Comparison of ENCODE assay signal across 12 cellular contexts in the genomic region with DNA sequence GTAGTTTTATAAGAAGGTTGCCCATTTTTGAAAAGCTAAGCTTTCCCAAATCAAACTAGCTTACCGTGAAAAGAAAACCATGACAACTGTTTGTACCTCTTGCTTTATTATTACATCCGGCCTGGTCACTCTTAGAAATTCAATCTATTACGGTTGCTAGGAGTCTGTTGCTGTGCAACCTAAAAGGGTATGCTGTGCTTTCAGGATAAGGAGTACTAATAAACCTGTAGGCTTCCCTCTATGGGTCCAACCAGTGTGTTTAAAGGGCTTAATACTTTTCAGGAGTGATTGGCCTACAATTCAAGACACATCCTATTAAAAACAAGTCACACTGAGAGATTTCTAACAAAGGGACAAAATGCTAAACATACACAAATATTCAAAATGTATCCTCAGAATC. TPM values are rescaled to one million over a fixed set of nuclear protein-coding genes. Genes with fewer than 3 reads are reported as not detected.
A peak's percentile ranks its signal among the peaks of the same experiment; 100 is the strongest.
DNase-seq lines count a peak whose midpoint lies in the region; ATAC-seq, FAIRE-seq and TF ChIP-seq lines count a peak whose summit lies in the region.
"Had no signal": no experiment of that assay in that cellular context is flagged by ENCODE, and none has a peak within 500 bp of the region (broad histone marks: within the 10 kb centered on the region; RNA-seq: fewer than 3 reads in every experiment).

No MANE protein-coding gene starts in this region.

- no peak overlapping the region for H3K4me3 ChIP-seq in astrocyte (ENCODE audit: insufficient read depth, low read depth, low read length)

- H3K79me2 ChIP-seq in astrocyte (ENCODE audit: insufficient read depth, low read length) = no peaks in the 10 kb centered on the region

- peak overlapping the region; percentile 52 for H3K27ac ChIP-seq in astrocyte (ENCODE audit: low read depth, low read length)

- peak overlapping the region; percentile 74 for H3K4me2 ChIP-seq in astrocyte (ENCODE audit: low read length)

- FAIRE-seq in astrocyte (lab: Jason Lieb, UNC) (peak; percentile 37), islet of Langerhans (lab: Jason Lieb, UNC) (peak; percentile 99)

- no peak overlapping the region for H3K27ac Mint-ChIP-seq in astrocyte (ENCODE audit: unreplicated experiment)
- H3K27ac Mint-ChIP-seq in activated T-cell treated with anti-CD3 and anti-CD28 coated beads, Interleukin-2, amount 50 U/mL, for 24 hours = no peak overlapping the region
- H3K27ac Mint-ChIP-seq: activated naive CD4-positive, alpha-beta T cell treated with anti-CD3 and anti-CD28 coated beads for 36 hours had no signal

- H3K36me3 Mint-ChIP-seq in astrocyte (ENCODE audit: low read depth, unreplicated experiment) = no peaks in the 10 kb centered on the region
- peaks cover 29% of the 10 kb centered on the region for H3K36me3 Mint-ChIP-seq in activated T-cell treated with anti-CD3 and anti-CD28 coated beads, Interleukin-2, amount 50 U/mL, for 24 hours (ENCODE audit: low read depth)

- H3K4me1 Mint-ChIP-seq in astrocyte (ENCODE audit: low read depth, unreplicated experiment) = peaks cover 27% of the 10 kb centered on the region
- peaks cover 35% of the 10 kb centered on the region for H3K4me1 Mint-ChIP-seq in activated T-cell treated with anti-CD3 and anti-CD28 coated beads, Interleukin-2, amount 50 U/mL, for 24 hours (ENCODE audit: low read depth)

- DNase-seq in NCI-H82 (lab: John Stamatoyannopoulos, UW) (peak; percentile 37), NCI-H82 treated with DMSO at 0.1 percent for 48 hours (lab: John Stamatoyannopoulos, UW; ENCODE audit: unreplicated experiment) (no peak), astrocyte (ENCODE audit: low read depth) (peak; percentile 82), GF-D8 (lab: John Stamatoyannopoulos, UW) (no peak), HK-2 (ENCODE audit: unreplicated experiment) (no peak)
- DNase-seq in activated T-cell treated with anti-CD3 and anti-CD28 coated beads, Interleukin-2, amount 50 U/mL, for 24 hours = no peak
- DNase-seq: ACHN; activated CD4-positive, alpha-beta T cell treated with anti-CD3 and anti-CD28 coated beads, Interleukin-2, amount 50 U/mL, for 4 hours; activated naive CD4-positive, alpha-beta T cell treated with anti-CD3 and anti-CD28 coated beads for 36 hours; effector CD8-positive, alpha-beta T cell had no signal

- H3K9me3 ChIP-seq in astrocyte (ENCODE audit: insufficient read depth, low read depth, low read length) = no peaks in the 10 kb centered on the region

- no peaks in the 10 kb centered on the region for H3K27me3 Mint-ChIP-seq in astrocyte (ENCODE audit: low read depth, unreplicated experiment)
- H3K27me3 Mint-ChIP-seq in activated T-cell treated with anti-CD3 and anti-CD28 coated beads, Interleukin-2, amount 50 U/mL, for 24 hours = no peaks in the 10 kb centered on the region

- H4K20me1 ChIP-seq in astrocyte (ENCODE audit: insufficient read depth, low read length) = no peaks in the 10 kb centered on the region

- TF ChIP-seq CTCF in astrocyte (IDR thresholded peaks at IDR 0.05; ENCODE audit: insufficient read depth, low read depth, low read length) = no peak

- no peaks in the 10 kb centered on the region for H3K9me3 Mint-ChIP-seq in astrocyte (ENCODE audit: unreplicated experiment)
- H3K9me3 Mint-ChIP-seq in activated T-cell treated with anti-CD3 and anti-CD28 coated beads, Interleukin-2, amount 50 U/mL, for 24 hours = no peaks in the 10 kb centered on the region

- peak overlapping the region; percentile 62 for H3K9ac ChIP-seq in astrocyte (ENCODE audit: low read length)

- no peak overlapping the region for H3K4me3 Mint-ChIP-seq in astrocyte (ENCODE audit: unreplicated experiment)
- H3K4me3 Mint-ChIP-seq in activated T-cell treated with anti-CD3 and anti-CD28 coated beads, Interleukin-2, amount 50 U/mL, for 24 hours = no peak overlapping the region
- H3K4me3 Mint-ChIP-seq: activated naive CD4-positive, alpha-beta T cell treated with anti-CD3 and anti-CD28 coated beads for 36 hours had no signal

- ATAC-seq in HG03457 (IDR thresholded peaks at IDR 0.05; ENCODE audit: unreplicated experiment) = no peak

- H3K36me3 ChIP-seq in astrocyte (ENCODE audit: insufficient read depth, low read length) = no peaks in the 10 kb centered on the region

- peak overlapping the region; percentile 8 for H2AFZ ChIP-seq in astrocyte (ENCODE audit: low read depth, low read length)

- H3K4me1 ChIP-seq in astrocyte (ENCODE audit: insufficient read depth, low read length) = peaks cover 26% of the 10 kb centered on the region

- no peaks in the 10 kb centered on the region for H3K27me3 ChIP-seq in astrocyte (ENCODE audit: insufficient read depth, low read length)

RNA-seq across cellular contexts. Expression of a gene that starts 27.1 kb away (rescaled TPM):
- total RNA-seq in astrocyte = 12.1 and 12.6 TPM in 2 replicates

Comparison
In these comparisons a context has a peak if more than half of its experiments do, and no peak if none do; other contexts are left out.
1. DNase-seq: peak in NCI-H82 (single experiment) and astrocyte (single experiment); none in NCI-H82 treated with DMSO at 0.1 percent for 48 hours (single experiment), GF-D8 (single experiment), HK-2 (single experiment) and activated T-cell treated with anti-CD3 and anti-CD28 coated beads, Interleukin-2, amount 50 U/mL, for 24 hours (single experiment).